In the genomic region with DNA sequence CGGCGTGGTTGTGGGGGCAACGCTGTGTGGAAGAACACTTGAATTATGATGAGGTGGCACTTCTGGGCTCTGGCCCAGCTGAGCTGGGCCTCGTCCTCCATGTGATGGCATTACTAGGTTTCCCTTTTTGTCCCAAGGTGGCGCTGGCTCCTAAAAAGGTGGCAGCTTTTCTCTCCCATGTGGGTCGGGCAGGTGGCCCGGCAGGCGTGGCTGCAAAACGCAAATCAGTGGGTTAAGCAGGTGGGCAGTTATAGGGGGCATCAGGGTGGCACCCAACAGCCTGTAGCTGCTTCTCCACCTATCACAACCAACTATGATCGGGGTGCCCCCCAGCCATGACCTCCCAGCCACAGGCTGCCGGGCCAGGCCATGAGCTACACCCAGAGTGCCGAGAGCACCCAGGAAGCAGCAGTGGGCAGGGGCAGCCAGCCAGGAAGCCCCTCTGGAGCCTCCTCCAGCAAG, we compare ENCODE assay signal across 21 cellular contexts. TPM values are rescaled to one million over a fixed set of nuclear protein-coding genes. Genes with fewer than 3 reads are reported as not detected.
DNase-seq lines count a peak whose midpoint lies in the region; ATAC-seq, FAIRE-seq and TF ChIP-seq lines count a peak whose summit lies in the region.
"Had no signal": no experiment of that assay in that cellular context is flagged by ENCODE, and none has a peak within 500 bp of the region (broad histone marks: within the 10 kb centered on the region; RNA-seq: fewer than 3 reads in every experiment).

No MANE protein-coding gene starts in this region.

- no peaks in the 10 kb centered on the region for H4K20me1 ChIP-seq in keratinocyte (ENCODE audit: control insufficient read depth, extremely low read depth, insufficient read depth, low read length)

- no peak for FAIRE-seq in keratinocyte (lab: Jason Lieb, UNC)

- H3K9ac ChIP-seq in keratinocyte (ENCODE audit: control insufficient read depth, extremely low read depth, insufficient read depth, low read length): no peak overlapping the region

- H3K4me2 ChIP-seq in keratinocyte (ENCODE audit: control insufficient read depth, extremely low read depth, insufficient read depth, low read depth, low read length): no peak overlapping the region

- DNase-seq in NCI-H82 (lab: John Stamatoyannopoulos, UW): peak; percentile 21
- no peak for DNase-seq in NCI-H82 treated with DMSO at 0.1 percent for 48 hours (lab: John Stamatoyannopoulos, UW; ENCODE audit: unreplicated experiment)
- DNase-seq in GM13977 (ENCODE audit: low spot score): no peak
- peak; percentile 6 for DNase-seq in OCI-M1 (lab: John Stamatoyannopoulos, UW)
- DNase-seq in keratinocyte (ENCODE audit: low read depth, low spot score): no peak
- no peak for DNase-seq in T-helper 1 cell
- DNase-seq: activated naive CD8-positive, alpha-beta T cell treated with anti-CD3 and anti-CD28 coated beads, Interleukin-2, amount 10 ng/mL, durations not matched to agents 7 days and 5 days; DND-41; foreskin fibroblast; GOT3; left colon; NCI-H1092; NCI-H2081 treated with DMSO at 0.1 percent for 48 hours; NCI-H69; retina; stimulated activated naive B cell treated with anti-CD40 and anti-IgM and Interleukin-4, amounts not matched to agents 10 μg/mL and 1 μg/mL and 100 μg/mL, for 72 hours had no signal

- ATAC-seq in GM21447 (IDR thresholded peaks at IDR 0.05; ENCODE audit: unreplicated experiment): no peak
- no peak for ATAC-seq in HG03025 (IDR thresholded peaks at IDR 0.05; ENCODE audit: low FRiP score, unreplicated experiment)
- ATAC-seq: left colon; stimulated activated naive B cell treated with anti-CD40 and anti-IgM and Interleukin-4, amounts not matched to agents 10 μg/mL and 1 μg/mL and 100 μg/mL, for 72 hours had no signal

- no peak overlapping the region for H3K4me3 ChIP-seq in keratinocyte (ENCODE audit: control insufficient read depth in 2 of 3, extremely low read depth in 1 of 3, insufficient read depth in 2 of 3, low read depth in 1 of 3, low read length in 3 of 3)
- H3K4me3 ChIP-seq: coronary artery, SK-N-MC had no signal

- in situ Hi-C loops in GM13977 (cut with MboI; ENCODE audit: low pct_unique_long_range_greater_than_20kb, low sequenced_read_pairs, unreplicated experiment): no loop called here

- no peaks in the 10 kb centered on the region for H3K9me3 ChIP-seq in keratinocyte (ENCODE audit: control insufficient read depth, low read depth, low read length)
- H3K9me3 ChIP-seq: neutrophil had no signal

- dilution Hi-C loops in keratinocyte (cut with MboI; ENCODE audit: extremely low pct_ligation_motif_present, low sequenced_read_pairs): no loop called here

- peak; percentile 5 for TF ChIP-seq CTCF in GM13977 (IDR thresholded peaks at IDR 0.05; ENCODE audit: extremely low read depth, insufficient read depth, missing control alignments)
- TF ChIP-seq CTCF in keratinocyte (optimal IDR thresholded peaks at IDR 0.05 in 1 of 3, IDR thresholded peaks at IDR 0.05 in 1 of 3, conservative IDR thresholded peaks at IDR 0.05 in 1 of 3; ENCODE audit: extremely low read depth in 1 of 3, insufficient read depth in 2 of 3, low read length in 3 of 3): peak in 2 of 3 experiments; percentile 10 to 29

- no peaks in the 10 kb centered on the region for H3K79me2 ChIP-seq in keratinocyte (ENCODE audit: control insufficient read depth, insufficient read depth, low read length)

- no peaks in the 10 kb centered on the region for H3K4me1 ChIP-seq in keratinocyte (ENCODE audit: control insufficient read depth, extremely low read depth, insufficient read depth, low read length)

- no peaks in the 10 kb centered on the region for H3K9me1 ChIP-seq in keratinocyte (ENCODE audit: control insufficient read depth, extremely low read depth, insufficient read depth, low read length)

- H3K27me3 ChIP-seq in keratinocyte (ENCODE audit: control insufficient read depth, extremely low read depth, insufficient read depth, low read length): peaks cover 30% of the 10 kb centered on the region

- H2AFZ ChIP-seq in keratinocyte (ENCODE audit: control insufficient read depth, low read length): no peak overlapping the region

- no peak overlapping the region for H3K27ac ChIP-seq in keratinocyte (ENCODE audit: control insufficient read depth, insufficient read depth, low read length)
- H3K27ac ChIP-seq: coronary artery, neutrophil, SK-N-MC had no signal

- no peaks in the 10 kb centered on the region for H3K36me3 ChIP-seq in keratinocyte (ENCODE audit: control insufficient read depth in 2 of 2, extremely low read depth in 1 of 2, insufficient read depth in 2 of 2, low read length in 2 of 2)
- H3K36me3 ChIP-seq: neutrophil had no signal

RNA-seq across cellular contexts. Expression of a gene that starts 59.6 kb away (rescaled TPM):
- polyA plus RNA-seq in keratinocyte: 1.3 to 2.5 TPM (median 1.8 TPM) in 3 replicates
- polyA plus RNA-seq in keratinocyte (2011; ENCODE audit: low read depth): 4.3 TPM
- 1.4 and 2.5 TPM in 2 replicates for polyA plus RNA-seq in keratinocyte (2011; cell fraction: cytosol; rRNA removed)
- polyA plus RNA-seq in keratinocyte (2011; cell fraction: nucleus; rRNA removed): 3.4 and 4.7 TPM in 2 replicates
- 2.0 and 2.3 TPM in 2 replicates for polyA plus RNA-seq in keratinocyte (2012; ENCODE audit: low replicate concordance)
- 1.1 to 5.6 TPM (median 3.0 TPM) in 3 replicates for polyA minus RNA-seq in keratinocyte
- polyA minus RNA-seq in keratinocyte (2011; cell fraction: cytosol; rRNA and poly(A)+ RNA removed): 5.9 TPM
- polyA minus RNA-seq in keratinocyte (2011; cell fraction: nucleus; rRNA and poly(A)+ RNA removed): 1.8 and 4.5 TPM in 2 replicates

Comparison
In these comparisons a context has a peak if more than half of its experiments do, and no peak if none do; other contexts are left out.
1. DNase-seq: peak in NCI-H82 (single experiment) and OCI-M1 (single experiment); none in NCI-H82 treated with DMSO at 0.1 percent for 48 hours (single experiment), GM13977 (single experiment), keratinocyte (single experiment) and T-helper 1 cell (0 of 5).